In genomic region chr1:3453891-3454810, GRCh38 we compare ENCODE assay signal across 1 cellular context.
A peak's percentile ranks its signal among the peaks of the same experiment; 100 is the strongest.
TF ChIP-seq lines count a peak whose summit lies in the region.

ARHGEF16 (plus strand) TSS chr1:3454665; CDS start chr1:3463085, 8,420 bp downstream.

TF ChIP-seq in HepG2, 621 proteins besides CTCF, POLR2A, EP300 and RAD21 (continued from another document and continues in another):
- TF ChIP-seq ZNF639 (CRISPR knock-in tag; conservative IDR thresholded peaks at IDR 0.05): 0 out of 2 replicates have a peak, but pooled peaks have one; percentile 21
- TF ChIP-seq ZNF484 (CRISPR knock-in tag; IDR thresholded peaks at IDR 0.05; ENCODE audit: borderline replicate concordance, low read depth): no peak
- no peak for TF ChIP-seq ZNF20 (CRISPR knock-in tag; IDR thresholded peaks at IDR 0.05)
- no peak for TF ChIP-seq ZSCAN9 (CRISPR knock-in tag; IDR thresholded peaks at IDR 0.05; ENCODE audit: borderline replicate concordance)
- TF ChIP-seq SRSF9 (IDR thresholded peaks at IDR 0.05; ENCODE audit: borderline replicate concordance, insufficient read depth, low read depth, low read length, poor library complexity, severe bottlenecking): no peak
- TF ChIP-seq POLR2G (IDR thresholded peaks at IDR 0.05; ENCODE audit: low read depth, low read length): peak; percentile 56
- no peak for TF ChIP-seq THAP9 (CRISPR knock-in tag; IDR thresholded peaks at IDR 0.05; ENCODE audit: borderline replicate concordance)
- no peak for TF ChIP-seq ZC3H4 (CRISPR knock-in tag; IDR thresholded peaks at IDR 0.05; ENCODE audit: borderline replicate concordance)
- TF ChIP-seq ATF6 (CRISPR knock-in tag; conservative IDR thresholded peaks at IDR 0.05): no peak
- TF ChIP-seq SCMH1 (CRISPR knock-in tag; IDR thresholded peaks at IDR 0.05; ENCODE audit: borderline replicate concordance): no peak
- TF ChIP-seq KAT8 (CRISPR knock-in tag; IDR thresholded peaks at IDR 0.05): no peak
- TF ChIP-seq ETV5 (CRISPR knock-in tag; IDR thresholded peaks at IDR 0.05; ENCODE audit: borderline replicate concordance): no peak
- peak; percentile 71; the same call in 1 of the 2 replicates for TF ChIP-seq IRX3 (CRISPR knock-in tag; IDR thresholded peaks at IDR 0.05; ENCODE audit: borderline replicate concordance, low read depth)
- TF ChIP-seq ZNF431 (CRISPR knock-in tag; IDR thresholded peaks at IDR 0.05; ENCODE audit: borderline replicate concordance, low read depth): peak; percentile 55; the same call in 1 of the 2 replicates
- no peak for TF ChIP-seq ZNF549 (CRISPR knock-in tag; IDR thresholded peaks at IDR 0.05)
- peak; percentile 79 for TF ChIP-seq XRCC5 (optimal IDR thresholded peaks at IDR 0.05; ENCODE audit: low read length)
- no peak for TF ChIP-seq ZBTB21 (CRISPR knock-in tag; IDR thresholded peaks at IDR 0.05)
- TF ChIP-seq ZNF550 (CRISPR knock-in tag; IDR thresholded peaks at IDR 0.05; ENCODE audit: borderline replicate concordance): no peak
- TF ChIP-seq BRD4 (CRISPR knock-in tag; IDR thresholded peaks at IDR 0.05): no peak; the same call in 1 of the 2 replicates
- no peak for TF ChIP-seq ZBTB42 (CRISPR knock-in tag; IDR thresholded peaks at IDR 0.05)
- TF ChIP-seq REPIN1 (CRISPR knock-in tag; IDR thresholded peaks at IDR 0.05; ENCODE audit: borderline replicate concordance, low read depth): peak; percentile 60; the same call in 1 of the 2 replicates
- 0 out of 2 replicates have a peak, but pooled peaks have one; percentile 16 for TF ChIP-seq HDAC1 (CRISPR knock-in tag; IDR thresholded peaks at IDR 0.05)
- TF ChIP-seq MIER3 (CRISPR knock-in tag; IDR thresholded peaks at IDR 0.05; ENCODE audit: borderline replicate concordance): no peak
- TF ChIP-seq XBP1 (CRISPR knock-in tag; IDR thresholded peaks at IDR 0.05): no peak
- peak; percentile 77 for TF ChIP-seq ZNF574 (CRISPR knock-in tag; IDR thresholded peaks at IDR 0.05)
- no peak for TF ChIP-seq ZNF615 (CRISPR knock-in tag; IDR thresholded peaks at IDR 0.05; ENCODE audit: borderline replicate concordance)
- TF ChIP-seq GZF1 (CRISPR knock-in tag; IDR thresholded peaks at IDR 0.05): no peak
- TF ChIP-seq ZMYM3 (CRISPR knock-in tag; IDR thresholded peaks at IDR 0.05): peak; percentile 88
- no peak for TF ChIP-seq ZNF609 (CRISPR knock-in tag; IDR thresholded peaks at IDR 0.05; ENCODE audit: borderline replicate concordance)
- TF ChIP-seq ZBED4 (CRISPR knock-in tag; IDR thresholded peaks at IDR 0.05; ENCODE audit: borderline replicate concordance): peak; percentile 15; the same call in 1 of the 2 replicates
- TF ChIP-seq ATF7-NPFF (CRISPR knock-in tag; IDR thresholded peaks at IDR 0.05; ENCODE audit: low read depth): 0 out of 2 replicates have a peak, but pooled peaks have one; percentile 26
- TF ChIP-seq ASH2L (IDR thresholded peaks at IDR 0.05; ENCODE audit: insufficient read length, low read depth, low read length): no peak
- TF ChIP-seq ZNF788 (CRISPR knock-in tag; IDR thresholded peaks at IDR 0.05; ENCODE audit: borderline replicate concordance): 0 out of 2 replicates have a peak, but pooled peaks have one; percentile 25
- no peak for TF ChIP-seq ONECUT2 (CRISPR knock-in tag; IDR thresholded peaks at IDR 0.05)
- peak; percentile 40; the same call in 1 of the 2 replicates for TF ChIP-seq ZNF451 (CRISPR knock-in tag; IDR thresholded peaks at IDR 0.05)
- no peak for TF ChIP-seq RBM39 (IDR thresholded peaks at IDR 0.05; ENCODE audit: low read depth, low read length, poor library complexity, severe bottlenecking)
- TF ChIP-seq HMGXB4 (CRISPR knock-in tag; IDR thresholded peaks at IDR 0.05; ENCODE audit: borderline replicate concordance in 1 of 2, low read depth in 1 of 2): 0 out of 4 replicates have a peak, but pooled peaks of 1 of the 2 experiments have one; percentile 17
